ENCODE assay signal across 1 cellular context in genomic region chr5:81971694-81972495, GRCh38.
TF ChIP-seq lines count a peak whose summit lies in the region.

TSS of gene ATG10 (plus strand) at chr5:81972023. CDS start at chr5:81987571, 15,548 bp downstream.

TF ChIP-seq in HepG2, 621 proteins besides CTCF, POLR2A, EP300 and RAD21 (continued from another document and continues in another):
- TF ChIP-seq ZNF619 (CRISPR knock-in tag; IDR thresholded peaks at IDR 0.05) (peak; percentile 52; the same call in 1 of the 2 replicates), SATB2 (CRISPR knock-in tag; IDR thresholded peaks at IDR 0.05) (no peak), ZBTB7A (CRISPR knock-in tag; IDR thresholded peaks at IDR 0.05) (0 out of 2 replicates have a peak, but pooled peaks have one; percentile 67), MIER3 (CRISPR knock-in tag; IDR thresholded peaks at IDR 0.05; ENCODE audit: borderline replicate concordance) (peak; percentile 63; the same call in 1 of the 2 replicates), KDM1A (CRISPR knock-in tag; IDR thresholded peaks at IDR 0.05) (no peak), ELF4 (CRISPR knock-in tag; IDR thresholded peaks at IDR 0.05; ENCODE audit: borderline replicate concordance) (0 out of 2 replicates have a peak, but pooled peaks have one; percentile 42), ZNF615 (CRISPR knock-in tag; IDR thresholded peaks at IDR 0.05; ENCODE audit: borderline replicate concordance) (no peak), RFX3 (CRISPR knock-in tag; IDR thresholded peaks at IDR 0.05) (0 out of 2 replicates have a peak, but pooled peaks have one; percentile 11), ZHX1 (CRISPR knock-in tag; IDR thresholded peaks at IDR 0.05; ENCODE audit: low read depth) (peak; percentile 78; the same call in 1 of the 2 replicates), TFE3 (CRISPR knock-in tag; IDR thresholded peaks at IDR 0.05) (no peak), IRF9 (CRISPR knock-in tag; IDR thresholded peaks at IDR 0.05; ENCODE audit: borderline replicate concordance) (peak; percentile 82; the same call in 1 of the 2 replicates), ZNF704 (CRISPR knock-in tag; IDR thresholded peaks at IDR 0.05; ENCODE audit: borderline replicate concordance) (0 out of 2 replicates have a peak, but pooled peaks have one; percentile 46), PHF8 (CRISPR knock-in tag; IDR thresholded peaks at IDR 0.05) (peak; percentile 96), NFE2 (CRISPR knock-in tag; IDR thresholded peaks at IDR 0.05) (no peak), PPARG (CRISPR knock-in tag; conservative IDR thresholded peaks at IDR 0.05) (peak; percentile 63), ZSCAN22 (CRISPR knock-in tag; IDR thresholded peaks at IDR 0.05) (no peak), MED8 (CRISPR knock-in tag; IDR thresholded peaks at IDR 0.05; ENCODE audit: insufficient replicate concordance) (peak; percentile 75), ZNF512 (CRISPR knock-in tag; IDR thresholded peaks at IDR 0.05) (no peak), EHMT2 (IDR thresholded peaks at IDR 0.05; ENCODE audit: borderline replicate concordance, low read depth, low read length) (no peak), ZNF34 (CRISPR knock-in tag; IDR thresholded peaks at IDR 0.05; ENCODE audit: borderline replicate concordance) (no peak), CREB1 (IDR thresholded peaks at IDR 0.05) (peak; percentile 75), CREB1 (CRISPR knock-in tag; IDR thresholded peaks at IDR 0.05) (no peak), HNF4G (IDR thresholded peaks at IDR 0.05; ENCODE audit: borderline replicate concordance, low read depth, low read length) (no peak), HNF4G (CRISPR knock-in tag; IDR thresholded peaks at IDR 0.05; ENCODE audit: borderline replicate concordance, low read depth) (no peak), SRSF4 (IDR thresholded peaks at IDR 0.05; ENCODE audit: low read depth, low read length, poor library complexity, severe bottlenecking) (peak; percentile 44), PLRG1 (conservative IDR thresholded peaks at IDR 0.05) (no peak), CHCHD3 (CRISPR knock-in tag; IDR thresholded peaks at IDR 0.05) (no peak; the same call in 1 of the 2 replicates), ZFX (CRISPR knock-in tag; IDR thresholded peaks at IDR 0.05; ENCODE audit: low read depth) (peak; percentile 99), ZNF468 (CRISPR knock-in tag; IDR thresholded peaks at IDR 0.05) (no peak), ZNF543 (CRISPR knock-in tag; IDR thresholded peaks at IDR 0.05) (peak; percentile 86; the same call in 1 of the 2 replicates), KDM5B (CRISPR knock-in tag; IDR thresholded peaks at IDR 0.05; ENCODE audit: borderline replicate concordance) (peak; percentile 94; the same call in 1 of the 2 replicates), ARID4A (CRISPR knock-in tag; IDR thresholded peaks at IDR 0.05; ENCODE audit: borderline replicate concordance) (peak; percentile 77), CBFB (CRISPR knock-in tag; IDR thresholded peaks at IDR 0.05) (no peak), DBP (CRISPR knock-in tag; IDR thresholded peaks at IDR 0.05; ENCODE audit: not compliant biosample characterization) (no peak), MYPOP (CRISPR knock-in tag; IDR thresholded peaks at IDR 0.05) (peak; percentile 76), ZNF7 (CRISPR knock-in tag; IDR thresholded peaks at IDR 0.05) (no peak), ZNF574 (CRISPR knock-in tag; IDR thresholded peaks at IDR 0.05) (peak; percentile 70), NRL (CRISPR knock-in tag; IDR thresholded peaks at IDR 0.05; ENCODE audit: borderline replicate concordance) (peak; percentile 68; the same call in 1 of the 2 replicates)
